Comparison of ENCODE assay signal across 9 cellular contexts in genomic region chr22:17980013-17980510, GRCh38. TPM values are rescaled to one million over a fixed set of nuclear protein-coding genes. Genes with fewer than 3 reads are reported as not detected.
DNase-seq lines count a peak whose midpoint lies in the region; ATAC-seq, FAIRE-seq and TF ChIP-seq lines count a peak whose summit lies in the region.
"Had no signal": no experiment of that assay in that cellular context is flagged by ENCODE, and none has a peak within 500 bp of the region (broad histone marks: within the 10 kb centered on the region; RNA-seq: fewer than 3 reads in every experiment).

No MANE protein-coding gene starts in this region.

- H3K36me3 ChIP-seq in BLaER1 (no peaks in the 10 kb centered on the region), DOHH2 (ENCODE audit: control insufficient read depth, low read length) (peaks cover 3% of the 10 kb centered on the region; the same call in 1 of the 2 replicates), K562 (ENCODE audit: control insufficient read depth, insufficient read depth, low read length) (no peaks in the 10 kb centered on the region), mucosa of rectum (ENCODE audit: control insufficient read depth in 2 of 2, insufficient read depth in 2 of 2, low read length in 2 of 2) (no peaks in the 10 kb centered on the region)

- H3K27me3 ChIP-seq in BLaER1 (no peaks in the 10 kb centered on the region), DOHH2 (ENCODE audit: control insufficient read depth, low read length) (no peaks in the 10 kb centered on the region), K562 (ENCODE audit: control insufficient read depth in 2 of 2, insufficient read depth in 2 of 2, low read length in 2 of 2) (no peaks in the 10 kb centered on the region), mucosa of rectum (ENCODE audit: control insufficient read depth in 2 of 2, insufficient read depth in 2 of 2, low read length in 2 of 2) (no peaks in the 10 kb centered on the region)

- no peak for TF ChIP-seq RAD21 in K562 (CRISPR knock-in tag; conservative IDR thresholded peaks at IDR 0.05 in 1 of 2, IDR thresholded peaks at IDR 0.05 in 1 of 2)

- peaks cover 7% of the 10 kb centered on the region for H3F3A ChIP-seq in DOHH2 (ENCODE audit: control insufficient read depth, insufficient read depth)

- no peak for TF ChIP-seq EP300 in K562 (IDR thresholded peaks at IDR 0.05; ENCODE audit: low read length)

- peak overlapping the region; percentile 20 for H3K27ac ChIP-seq in BLaER1
- no peak overlapping the region for H3K27ac ChIP-seq in DOHH2 (ENCODE audit: low read depth, low read length)
- H3K27ac ChIP-seq in K562 (ENCODE audit: extremely low read depth, low read depth, low read length), result peak overlapping the region; percentile 44
- peak overlapping the region; percentile 26 to 73 for H3K27ac ChIP-seq in mucosa of rectum (ENCODE audit: low read depth in 2 of 2, low read length in 2 of 2)

- WGBS in K562 (ENCODE audit: insufficient coverage, low coverage, missing lambda C conversion rate), result 17% methylated on average over 7 of the region's 7 CpGs

- no TSS peak for BruUV-seq in K562 (replicated peaks; lab: Mats Ljungman, UMichigan)

- no peak for FAIRE-seq in K562 (lab: Jason Lieb, UNC)
- FAIRE-seq: HTR-8/SVneo had no signal

- intact Hi-C loops in K562 (cut with micrococcal nuclease), result loop anchor here (2.0 kb wide), 2 partner anchors 59 to 97 kb away; partner anchors contain the start of gene PEX26

- no peak for TF ChIP-seq CTCF in DOHH2 (IDR thresholded peaks at IDR 0.05; ENCODE audit: low read depth, low read length, poor library complexity, severe bottlenecking)
- no peak for TF ChIP-seq CTCF in K562 (IDR thresholded peaks at IDR 0.05 in 2 of 3, conservative IDR thresholded peaks at IDR 0.05 in 1 of 3; ENCODE audit: insufficient read depth in 2 of 3, low read depth in 1 of 3, low read length in 3 of 3)

- H3K9ac ChIP-seq in BLaER1 (peak overlapping the region; percentile 63; the same call in 1 of the 2 replicates), K562 (ENCODE audit: insufficient read depth in 1 of 2, low read depth in 2 of 2, low read length in 2 of 2) (peak overlapping the region in 1 of 2 experiments; percentile 18; a peak in 2 of 4 replicates), mucosa of rectum (ENCODE audit: low read depth in 1 of 2, low read length in 2 of 2) (peak overlapping the region in 1 of 2 donors; percentile 16)

- TF ChIP-seq POLR2A in K562 (conservative IDR thresholded peaks at IDR 0.05), result no peak

- no peak overlapping the region for H2AFZ ChIP-seq in K562 (ENCODE audit: low read depth, low read length)

- in situ Hi-C loops in K562 (cut with MboI), result no loop called here

- peak overlapping the region; percentile 91 for H3K4me2 ChIP-seq in BLaER1
- peak overlapping the region; percentile 23; the same call in 1 of the 2 replicates for H3K4me2 ChIP-seq in DOHH2 (ENCODE audit: low read length)
- H3K4me2 ChIP-seq in K562 (ENCODE audit: insufficient read depth, low read length), result peak overlapping the region; percentile 81

- ATAC-seq in K562 (peak; percentile 8), GM18519 (IDR thresholded peaks at IDR 0.05; ENCODE audit: low FRiP score, unreplicated experiment) (no peak), HG03097 (IDR thresholded peaks at IDR 0.05; ENCODE audit: low FRiP score, unreplicated experiment) (no peak)

- POLR2A ChIA-PET in K562 (lab: Yijun Ruan, JAX), result interaction anchor here (0.7 to 1.3 kb wide), 8 partner anchors 8 to 49 kb away, joined by 3 to 11 read pairs (median 3); no protein-coding TSS in a partner anchor

- CTCF ChIA-PET in K562 (lab: Yijun Ruan, JAX; ENCODE audit: low intra/inter-chr PET ratio), result no interaction called here

- no peaks in the 10 kb centered on the region for H3K9me1 ChIP-seq in K562 (ENCODE audit: control insufficient read depth, insufficient read depth, low read length)

- DNase-seq in K562 (ENCODE audit: extremely low read depth in 1 of 4, low spot score in 3 of 4) (no peak), cortex of kidney (lab: John Stamatoyannopoulos, UW) (no peak), H4 (ENCODE audit: low spot score) (no peak)

- peaks cover 96% of the 10 kb centered on the region for H3K79me2 ChIP-seq in DOHH2 (ENCODE audit: control insufficient read depth, low read length)
- peaks cover 56% of the 10 kb centered on the region for H3K79me2 ChIP-seq in K562 (ENCODE audit: control insufficient read depth, insufficient read depth, low read length)

- H3K9me3 ChIP-seq in BLaER1, result no peaks in the 10 kb centered on the region
- H3K9me3 ChIP-seq in DOHH2 (ENCODE audit: control insufficient read depth, insufficient read depth, low read length), result no peaks in the 10 kb centered on the region
- no peaks in the 10 kb centered on the region for H3K9me3 ChIP-seq in K562 (replicated peaks; ENCODE audit: control insufficient read depth, insufficient read depth, low read depth, low read length)
- H3K9me3 ChIP-seq in mucosa of rectum (ENCODE audit: control insufficient read depth in 2 of 2, low read length in 2 of 2), result no peaks in the 10 kb centered on the region

- no peaks in the 10 kb centered on the region for H3K9me2 ChIP-seq in DOHH2 (replicated peaks; ENCODE audit: control insufficient read depth, low read length)

- peak overlapping the region; percentile 32 for H3K4me3 ChIP-seq in BLaER1
- no peak overlapping the region for H3K4me3 ChIP-seq in DOHH2 (ENCODE audit: low read length)
- H3K4me3 ChIP-seq in K562, result peak overlapping the region; percentile 11; the same call in 1 of the 2 replicates
- peak overlapping the region; percentile 1 to 27 for H3K4me3 ChIP-seq in mucosa of rectum (ENCODE audit: low read length in 2 of 2)

- peaks cover 99% of the 10 kb centered on the region for H4K20me1 ChIP-seq in BLaER1
- H4K20me1 ChIP-seq in DOHH2 (ENCODE audit: control insufficient read depth, insufficient read depth, low read depth, low read length), result peaks cover 39% of the 10 kb centered on the region
- peaks cover 11% of the 10 kb centered on the region for H4K20me1 ChIP-seq in K562 (replicated peaks; ENCODE audit: control insufficient read depth, insufficient read depth, low read length)

- H3K4me1 ChIP-seq in BLaER1 (peaks cover 66% of the 10 kb centered on the region), DOHH2 (ENCODE audit: control insufficient read depth, low read length) (peaks cover 44% of the 10 kb centered on the region), K562 (replicated peaks in 1 of 2; ENCODE audit: control insufficient read depth in 2 of 2, insufficient read depth in 2 of 2, low read length in 2 of 2) (peaks cover 34 to 37% of the 10 kb centered on the region in 2 experiments), mucosa of rectum (ENCODE audit: control insufficient read depth in 2 of 2, insufficient read depth in 2 of 2, low read length in 2 of 2) (peaks cover 7 to 13% of the 10 kb centered on the region in 2 donors)

TF ChIP-seq in K562, 482 proteins besides CTCF, POLR2A, EP300 and RAD21:
- no peak for TF ChIP-seq COPS2 (conservative IDR thresholded peaks at IDR 0.05)
- TF ChIP-seq ATF3 (IDR thresholded peaks at IDR 0.05), result no peak
- no peak for TF ChIP-seq ATF3 (CRISPR knock-in tag; conservative IDR thresholded peaks at IDR 0.05)
- TF ChIP-seq KDM2B (CRISPR knock-in tag; IDR thresholded peaks at IDR 0.05), result no peak
- no peak for TF ChIP-seq THAP7 (CRISPR knock-in tag; IDR thresholded peaks at IDR 0.05)
- TF ChIP-seq ZFX (CRISPR knock-in tag; IDR thresholded peaks at IDR 0.05), result peak; percentile 21; the same call in 1 of the 2 replicates
- TF ChIP-seq KDM5B (IDR thresholded peaks at IDR 0.05; ENCODE audit: insufficient replicate concordance, low read depth, low read length), result no peak
- 0 out of 2 replicates have a peak, but pooled peaks have one; percentile 12 for TF ChIP-seq EHMT2 (IDR thresholded peaks at IDR 0.05)
- no peak for TF ChIP-seq ZNF197 (CRISPR knock-in tag; IDR thresholded peaks at IDR 0.05; ENCODE audit: low read depth)
- 0 out of 2 replicates have a peak, but pooled peaks have one; percentile 17 for TF ChIP-seq NFATC3 (IDR thresholded peaks at IDR 0.05)
- no peak for TF ChIP-seq MTA2 (IDR thresholded peaks at IDR 0.05; ENCODE audit: low read depth)
- TF ChIP-seq PML (IDR thresholded peaks at IDR 0.05; ENCODE audit: low read length), result no peak
- TF ChIP-seq RFX5 (IDR thresholded peaks at IDR 0.05; ENCODE audit: low read depth, low read length), result no peak

RNA-seq across cellular contexts. Expression of gene MICAL3, which starts 44.3 kb away (rescaled TPM):
- 186 and 197 TPM in 2 replicates for total RNA-seq in K562 (2011; cell fraction: chromatin; rRNA removed; ENCODE audit: low replicate concordance)
- 71.9 and 74.6 TPM in 2 replicates for total RNA-seq in K562 (2011; cell fraction: nucleolus; rRNA removed)
- 116 and 129 TPM in 2 replicates for total RNA-seq in K562 (2011; cell fraction: nucleoplasm; rRNA removed)
- 9.5 and 14.0 TPM in 2 replicates for total RNA-seq in K562 (2014; rRNA removed)
- 15.7 and 17.8 TPM in 2 replicates for total RNA-seq in K562 (2014; rRNA removed; fragmentation: Illumina TruSeq; extraction: Trizol)
- total RNA-seq in K562 (2015; rRNA removed; fragmentation: Illumina TruSeq; extraction: Trizol), result 9.3 and 10.3 TPM in 2 replicates
- 32.1 and 36.0 TPM in 2 replicates for total RNA-seq in K562 (2021)
- 12.3 and 14.2 TPM in 2 replicates for polyA plus RNA-seq in K562 (2011; rRNA removed)
- 5.0 and 6.0 TPM in 2 replicates for polyA plus RNA-seq in K562 (2011; cell fraction: cytosol; rRNA removed)
- polyA plus RNA-seq in K562 (2011; cell fraction: nucleus; rRNA removed), result 39.1 and 45.0 TPM in 2 replicates
- 16.9 and 18.8 TPM in 2 replicates for polyA plus RNA-seq in K562 (2012)
- 22.3 and 27.0 TPM in 2 replicates for polyA plus RNA-seq in K562 (2014; fragmentation: Illumina TruSeq; extraction: Trizol)
- polyA plus RNA-seq in K562 (2014; fragmentation: Nextera tagmentation; extraction: Ambion mirVana), result under 1 TPM; 0.53 to 0.56 TPM
- polyA plus RNA-seq in K562 (2014; rRNA removed), result 13.9 and 15.2 TPM in 2 replicates
- 30.0 and 32.4 TPM in 2 replicates for polyA minus RNA-seq in K562 (2011; rRNA and poly(A)+ RNA removed)
- 14.7 and 15.1 TPM in 2 replicates for polyA minus RNA-seq in K562 (2011; cell fraction: cytosol; rRNA and poly(A)+ RNA removed)
- polyA minus RNA-seq in K562 (2011; cell fraction: nucleus; rRNA and poly(A)+ RNA removed), result 25.6 and 42.9 TPM in 2 replicates
- 7.0 and 17.3 TPM in 2 replicates for total RNA-seq in H4 (2014; rRNA removed; shearing (Covaris generic))

Comparison
In these comparisons a context has a peak if more than half of its experiments do, and no peak if none do; other contexts are left out.
1. H3K4me2 ChIP-seq: peak in every context shown above with its lines; median percentile 91 in BLaER1; 81 in K562; 23 in DOHH2.